Comparison of ENCODE assay signal across 16 cellular contexts in genomic region chr1:43072314-43072713, GRCh38.
"Had no signal": no experiment of that assay in that cellular context is flagged by ENCODE, and none has a peak within 500 bp of the region (broad histone marks: within the 10 kb centered on the region; RNA-seq: fewer than 3 reads in every experiment).

No MANE protein-coding gene starts in this region.

- H3K4me3 Mint-ChIP-seq: effector memory CD8-positive, alpha-beta T cell; naive thymus-derived CD8-positive, alpha-beta T cell; T-helper 2 cell treated with Interferon-gamma antibody and Interleukin-4, amounts not matched to agents 5 μg/mL and 100 μg/mL, for 36 hours; WTC11 had no signal

- DNase-seq: activated CD4-positive, alpha-beta T cell treated with anti-CD3 and anti-CD28 coated beads for 48 hours; activated gamma-delta T cell treated with Interleukin-2 at 50 U/mL for 16 hours; amniotic stem cell; dermis blood vessel endothelial cell; effector memory CD8-positive, alpha-beta T cell; left ventricle myocardium superior; naive thymus-derived CD8-positive, alpha-beta T cell; stimulated activated CD4-positive, alpha-beta T cell treated with anti-CD3 and anti-CD28 coated beads, Interleukin-4, amount 100 ng/mL, for 1 hour; testis; upper lobe of right lung had no signal

- H3K27me3 Mint-ChIP-seq: effector memory CD8-positive, alpha-beta T cell; naive thymus-derived CD8-positive, alpha-beta T cell had no signal

- H3K36me3 ChIP-seq: upper lobe of right lung had no signal

- H3K27me3 ChIP-seq: testis had no signal

- H3K9ac ChIP-seq: parathyroid adenoma had no signal

- H3K4me3 ChIP-seq: smooth muscle cell, testis, upper lobe of right lung had no signal

- H3K36me3 Mint-ChIP-seq: activated naive CD4-positive, alpha-beta T cell treated with anti-CD3 and anti-CD28 coated beads, Interleukin-2, amount 50 U/mL, for 72 hours; naive thymus-derived CD8-positive, alpha-beta T cell; WTC11 had no signal

- ATAC-seq: activated naive CD4-positive, alpha-beta T cell treated with anti-CD3 and anti-CD28 coated beads, Interleukin-2, amount 50 U/mL, for 72 hours; effector memory CD8-positive, alpha-beta T cell; left ventricle myocardium superior; naive thymus-derived CD8-positive, alpha-beta T cell; sciatic nerve; upper lobe of right lung; WTC11 had no signal

- H3K27ac Mint-ChIP-seq: activated naive CD4-positive, alpha-beta T cell treated with anti-CD3 and anti-CD28 coated beads, Interleukin-2, amount 50 U/mL, for 72 hours; effector memory CD8-positive, alpha-beta T cell; T-helper 2 cell treated with Interferon-gamma antibody and Interleukin-4, amounts not matched to agents 5 μg/mL and 100 μg/mL, for 36 hours; WTC11 had no signal

- H3K9me3 Mint-ChIP-seq: activated naive CD4-positive, alpha-beta T cell treated with anti-CD3 and anti-CD28 coated beads, Interleukin-2, amount 50 U/mL, for 72 hours; effector memory CD8-positive, alpha-beta T cell; naive thymus-derived CD8-positive, alpha-beta T cell; T-helper 2 cell treated with Interferon-gamma antibody and Interleukin-4, amounts not matched to agents 5 μg/mL and 100 μg/mL, for 36 hours had no signal

- H3K4me2 ChIP-seq: smooth muscle cell had no signal

- H2AFZ ChIP-seq: parathyroid adenoma had no signal

- H3K27ac ChIP-seq: parathyroid adenoma, testis, upper lobe of right lung had no signal

- H3K9me3 ChIP-seq: testis, upper lobe of right lung had no signal
